In genomic region chr1:6133146-6133895, GRCh38 we compare ENCODE assay signal across 16 cellular contexts. TPM values are rescaled to one million over a fixed set of nuclear protein-coding genes. Genes with fewer than 3 reads are reported as not detected.
DNase-seq lines count a peak whose midpoint lies in the region; ATAC-seq, FAIRE-seq and TF ChIP-seq lines count a peak whose summit lies in the region.
"Had no signal": no experiment of that assay in that cellular context is flagged by ENCODE, and none has a peak within 500 bp of the region (broad histone marks: within the 10 kb centered on the region; RNA-seq: fewer than 3 reads in every experiment).

No MANE protein-coding gene starts in this region.

- TF ChIP-seq EP300 in esophagus muscularis mucosa (IDR thresholded peaks at IDR 0.05): no peak

- H3K4me3 Mint-ChIP-seq in astrocyte (ENCODE audit: unreplicated experiment): peak overlapping the region; percentile 40
- H3K4me3 Mint-ChIP-seq: CD4-positive, CD25-positive, alpha-beta regulatory T cell had no signal

- H3K27ac Mint-ChIP-seq in astrocyte (ENCODE audit: unreplicated experiment): no peak overlapping the region
- H3K27ac Mint-ChIP-seq: CD4-positive, CD25-positive, alpha-beta regulatory T cell had no signal

- no peak overlapping the region for H3K4me2 ChIP-seq in astrocyte (ENCODE audit: low read length)
- H3K4me2 ChIP-seq: BLaER1 treated with 17β-estradiol and CSF1 and Interleukin-3, amounts not matched to agents 10 nM and 100 nM had no signal

- no peak overlapping the region for H3K27ac ChIP-seq in left ventricle myocardium inferior (replicated peaks)
- H3K27ac ChIP-seq in astrocyte (ENCODE audit: low read depth, low read length): no peak overlapping the region
- no peak overlapping the region for H3K27ac ChIP-seq in lower lobe of right lung
- no peak overlapping the region for H3K27ac ChIP-seq in upper lobe of right lung
- H3K27ac ChIP-seq in esophagus muscularis mucosa (replicated peaks in 1 of 4): no peak overlapping the region
- H3K27ac ChIP-seq: BLaER1 treated with 17β-estradiol and CSF1 and Interleukin-3, amounts not matched to agents 10 nM and 100 nM had no signal

- H3K36me3 ChIP-seq in left ventricle myocardium inferior: no peaks in the 10 kb centered on the region
- no peaks in the 10 kb centered on the region for H3K36me3 ChIP-seq in astrocyte (ENCODE audit: insufficient read depth, low read length)
- no peaks in the 10 kb centered on the region for H3K36me3 ChIP-seq in lower lobe of right lung
- no peaks in the 10 kb centered on the region for H3K36me3 ChIP-seq in upper lobe of right lung
- H3K36me3 ChIP-seq in esophagus muscularis mucosa: no peaks in the 10 kb centered on the region

- intact Hi-C loops in left ventricle myocardium superior (cut with micrococcal nuclease) (no loop called here), left ventricle myocardium inferior (cut with micrococcal nuclease) (no loop called here), lower lobe of right lung (cut with DNase I) (no loop called here), upper lobe of right lung (cut with DNase I) (no loop called here), esophagus muscularis mucosa (cut with DNase I) (no loop called here)

- TF ChIP-seq POLR2A in esophagus muscularis mucosa (IDR thresholded peaks at IDR 0.05; ENCODE audit: low read depth): no peak

- no peaks in the 10 kb centered on the region for H3K36me3 Mint-ChIP-seq in astrocyte (ENCODE audit: low read depth, unreplicated experiment)
- H3K36me3 Mint-ChIP-seq: CD4-positive, CD25-positive, alpha-beta regulatory T cell had no signal

- no peak for FAIRE-seq in astrocyte (lab: Jason Lieb, UNC)
- FAIRE-seq: GM19239, H54 had no signal

- peak; percentile 4 for DNase-seq in left ventricle myocardium superior
- DNase-seq in left ventricle myocardium inferior: no peak
- no peak for DNase-seq in astrocyte (ENCODE audit: low read depth)
- peak; percentile 24 for DNase-seq in lower lobe of right lung
- peak; percentile 40 for DNase-seq in upper lobe of right lung
- no peak for DNase-seq in epidermal melanocyte (ENCODE audit: insufficient read length, low spot score)
- no peak for DNase-seq in esophagus muscularis mucosa (ENCODE audit: extremely low spot score)
- DNase-seq in islet precursor cell: no peak
- DNase-seq: ACHN; CD4-positive, CD25-positive, alpha-beta regulatory T cell; DMS53; GF-D8 had no signal

- peaks cover 17% of the 10 kb centered on the region for H3K9me3 ChIP-seq in left ventricle myocardium inferior (replicated peaks)
- H3K9me3 ChIP-seq in astrocyte (ENCODE audit: insufficient read depth, low read depth, low read length): peaks cover 8% of the 10 kb centered on the region
- H3K9me3 ChIP-seq in lower lobe of right lung: no peaks in the 10 kb centered on the region
- H3K9me3 ChIP-seq in upper lobe of right lung: no peaks in the 10 kb centered on the region
- H3K9me3 ChIP-seq in esophagus muscularis mucosa: peaks cover 0 to 16% (median 4%) of the 10 kb centered on the region in 4 donors

- H3K4me3 ChIP-seq in left ventricle myocardium inferior: no peak overlapping the region
- H3K4me3 ChIP-seq in astrocyte (ENCODE audit: insufficient read depth, low read depth, low read length): no peak overlapping the region
- no peak overlapping the region for H3K4me3 ChIP-seq in lower lobe of right lung
- no peak overlapping the region for H3K4me3 ChIP-seq in upper lobe of right lung
- H3K4me3 ChIP-seq in esophagus muscularis mucosa: no peak overlapping the region
- H3K4me3 ChIP-seq: BLaER1 treated with 17β-estradiol and CSF1 and Interleukin-3, amounts not matched to agents 10 nM and 100 nM had no signal

- H3K79me2 ChIP-seq in astrocyte (ENCODE audit: insufficient read depth, low read length): no peaks in the 10 kb centered on the region

- peaks cover 52% of the 10 kb centered on the region for H3K27me3 Mint-ChIP-seq in astrocyte (ENCODE audit: low read depth, unreplicated experiment)

- no peak overlapping the region for H2AFZ ChIP-seq in astrocyte (ENCODE audit: low read depth, low read length)

- ATAC-seq in left ventricle myocardium superior (no peak), lower lobe of right lung (no peak), upper lobe of right lung (no peak)
- ATAC-seq: HCT116 had no signal

- H3K9me3 Mint-ChIP-seq in astrocyte (ENCODE audit: unreplicated experiment): peaks cover 17% of the 10 kb centered on the region

- TF ChIP-seq CTCF in left ventricle myocardium inferior (IDR thresholded peaks at IDR 0.05; ENCODE audit: borderline replicate concordance): no peak
- no peak for TF ChIP-seq CTCF in astrocyte (IDR thresholded peaks at IDR 0.05; ENCODE audit: insufficient read depth, low read depth, low read length)
- TF ChIP-seq CTCF in lower lobe of right lung (IDR thresholded peaks at IDR 0.05): no peak
- no peak for TF ChIP-seq CTCF in upper lobe of right lung (IDR thresholded peaks at IDR 0.05)
- no peak for TF ChIP-seq CTCF in esophagus muscularis mucosa (IDR thresholded peaks at IDR 0.05)

- peaks cover 41% of the 10 kb centered on the region for H3K27me3 ChIP-seq in left ventricle myocardium inferior (ENCODE audit: low read depth)
- H3K27me3 ChIP-seq in astrocyte (ENCODE audit: insufficient read depth, low read length): no peaks in the 10 kb centered on the region
- H3K27me3 ChIP-seq in lower lobe of right lung (ENCODE audit: low read depth): peaks cover 13% of the 10 kb centered on the region
- no peaks in the 10 kb centered on the region for H3K27me3 ChIP-seq in upper lobe of right lung
- no peaks in the 10 kb centered on the region for H3K27me3 ChIP-seq in esophagus muscularis mucosa
- H3K27me3 ChIP-seq: BLaER1 treated with 17β-estradiol and CSF1 and Interleukin-3, amounts not matched to agents 10 nM and 100 nM had no signal

- H4K20me1 ChIP-seq in astrocyte (ENCODE audit: insufficient read depth, low read length): no peaks in the 10 kb centered on the region

- no peaks in the 10 kb centered on the region for H3K4me1 Mint-ChIP-seq in astrocyte (ENCODE audit: low read depth, unreplicated experiment)
- H3K4me1 Mint-ChIP-seq: CD4-positive, CD25-positive, alpha-beta regulatory T cell had no signal

- no peak overlapping the region for H3K9ac ChIP-seq in astrocyte (ENCODE audit: low read length)
- H3K9ac ChIP-seq: BLaER1 treated with 17β-estradiol and CSF1 and Interleukin-3, amounts not matched to agents 10 nM and 100 nM had no signal

- 85% methylated on average over 10 of the region's 15 CpGs for WGBS in esophagus muscularis mucosa

- H3K4me1 ChIP-seq in left ventricle myocardium inferior (no peaks in the 10 kb centered on the region), astrocyte (ENCODE audit: insufficient read depth, low read length) (no peaks in the 10 kb centered on the region), lower lobe of right lung (no peaks in the 10 kb centered on the region), upper lobe of right lung (no peaks in the 10 kb centered on the region), esophagus muscularis mucosa (no peaks in the 10 kb centered on the region)

RNA-seq across cellular contexts. Expression of gene CHD5, which starts 46.8 kb away (rescaled TPM):
- total RNA-seq in left ventricle myocardium superior (0.12 TPM), left ventricle myocardium inferior (0.19 TPM), astrocyte (0.14 and 0.18 TPM in 2 replicates), lower lobe of right lung (0.56 TPM), upper lobe of right lung (0.23 TPM), esophagus muscularis mucosa (10 to 100 TPM in 2 of 4 donors, 1 to 10 TPM in 2; 5.5 to 16.9 (median 12.0) TPM)
- total RNA-seq: CD4-positive, CD25-positive, alpha-beta regulatory T cell had no signal

Comparison
In these comparisons a context has a peak if more than half of its experiments do, and no peak if none do; other contexts are left out.
1. DNase-seq: peak in left ventricle myocardium superior (single experiment), lower lobe of right lung (single experiment) and upper lobe of right lung (single experiment); none in left ventricle myocardium inferior (single experiment), astrocyte (single experiment), epidermal melanocyte (single experiment), esophagus muscularis mucosa (single experiment) and islet precursor cell (single experiment).